ENCODE assay signal across 1 cellular context in genomic region chr19:18510216-18510615, GRCh38.
TF ChIP-seq lines count a peak whose summit lies in the region.

No MANE protein-coding gene starts in this region.

TF ChIP-seq in SK-N-SH treated with all-trans-retinoic acid at 6 μM for 48 hours, 23 proteins besides CTCF, POLR2A, EP300 and RAD21 (continued from another document):
- TF ChIP-seq TSHZ2 (CRISPR knock-in tag; IDR thresholded peaks at IDR 0.05) = no peak
- TF ChIP-seq PPARA (CRISPR knock-in tag; IDR thresholded peaks at IDR 0.05; ENCODE audit: borderline replicate concordance) = no peak
- no peak for TF ChIP-seq CSRNP3 (CRISPR knock-in tag; IDR thresholded peaks at IDR 0.05)
- TF ChIP-seq BACH2 (CRISPR knock-in tag; IDR thresholded peaks at IDR 0.05; ENCODE audit: borderline replicate concordance) = no peak
- no peak for TF ChIP-seq POU6F1 (CRISPR knock-in tag; IDR thresholded peaks at IDR 0.05; ENCODE audit: borderline replicate concordance, low read depth)
- TF ChIP-seq ZFP3 (CRISPR knock-in tag; IDR thresholded peaks at IDR 0.05) = no peak
- TF ChIP-seq CREB5 (CRISPR knock-in tag; IDR thresholded peaks at IDR 0.05; ENCODE audit: low read depth) = no peak
- no peak for TF ChIP-seq ZNF565 (CRISPR knock-in tag; conservative IDR thresholded peaks at IDR 0.05; ENCODE audit: low read depth)
- TF ChIP-seq CSDC2 (CRISPR knock-in tag; IDR thresholded peaks at IDR 0.05) = no peak
- no peak for TF ChIP-seq TCF4 (CRISPR knock-in tag; IDR thresholded peaks at IDR 0.05; ENCODE audit: borderline replicate concordance)
- no peak for TF ChIP-seq PATZ1 (CRISPR knock-in tag; IDR thresholded peaks at IDR 0.05; ENCODE audit: borderline replicate concordance)
- no peak for TF ChIP-seq SNAI2 (CRISPR knock-in tag; IDR thresholded peaks at IDR 0.05)
- no peak for TF ChIP-seq GLIS3 (CRISPR knock-in tag; IDR thresholded peaks at IDR 0.05)
